Comparison of ENCODE assay signal across 7 cellular contexts in genomic region chr1:145957443-145958319, GRCh38.
A peak's percentile ranks its signal among the peaks of the same experiment; 100 is the strongest.
DNase-seq lines count a peak whose midpoint lies in the region; ATAC-seq lines count a peak whose summit lies in the region.

Gene LIX1L (minus strand): TSS chr1:145958017. CDS start chr1:145957927, 90 bp downstream.

- peak; percentile 71 for ATAC-seq in GM18508 (IDR thresholded peaks at IDR 0.05; ENCODE audit: insufficient read depth, unreplicated experiment)
- peak; percentile 82 for ATAC-seq in HG03025 (IDR thresholded peaks at IDR 0.05; ENCODE audit: low FRiP score, unreplicated experiment)

- DNase-seq in NCI-H2081 (lab: John Stamatoyannopoulos, UW) (peak; percentile 98 to 99), T1000 (lab: John Stamatoyannopoulos, UW) (peak; percentile 90), astrocyte of the hippocampus (ENCODE audit: low read depth, low spot score) (peak; percentile 98), hippocampal formation (lab: John Stamatoyannopoulos, UW) (peak; percentile 97 to 99), retina (peak; percentile 96)

Comparison
In these comparisons a context has a peak if more than half of its experiments do, and no peak if none do; other contexts are left out.
1. Peak in every context shown above with its lines: DNase-seq and ATAC-seq.